Comparison of ENCODE assay signal across 22 cellular contexts in genomic region chr2:167186465-167186864, GRCh38.
"Had no signal": no experiment of that assay in that cellular context is flagged by ENCODE, and none has a peak within 500 bp of the region (broad histone marks: within the 10 kb centered on the region; RNA-seq: fewer than 3 reads in every experiment).

No MANE protein-coding gene starts in this region.

- H3K36me3 Mint-ChIP-seq: naive thymus-derived CD4-positive, alpha-beta T cell; stimulated activated memory B cell treated with anti-CD40 and anti-IgM and Interleukin-4, amounts not matched to agents 10 μg/mL and 1 μg/mL and 100 μg/mL, for 72 hours had no signal

- H3K27me3 ChIP-seq: dorsolateral prefrontal cortex, heart right ventricle, sigmoid colon, spleen, tibial nerve, upper lobe of left lung had no signal

- H3K4me3 Mint-ChIP-seq: naive thymus-derived CD4-positive, alpha-beta T cell; stimulated activated memory B cell treated with anti-CD40 and anti-IgM and Interleukin-4, amounts not matched to agents 10 μg/mL and 1 μg/mL and 100 μg/mL, for 72 hours had no signal

- H3K27ac Mint-ChIP-seq: naive thymus-derived CD4-positive, alpha-beta T cell; stimulated activated memory B cell treated with anti-CD40 and anti-IgM and Interleukin-4, amounts not matched to agents 10 μg/mL and 1 μg/mL and 100 μg/mL, for 72 hours had no signal

- H3K27me3 Mint-ChIP-seq: naive thymus-derived CD4-positive, alpha-beta T cell; stimulated activated memory B cell treated with anti-CD40 and anti-IgM and Interleukin-4, amounts not matched to agents 10 μg/mL and 1 μg/mL and 100 μg/mL, for 72 hours had no signal

- H3K9me3 ChIP-seq: heart right ventricle, prostate gland, sigmoid colon, spleen, thoracic aorta, tibial nerve, upper lobe of left lung had no signal

- DNase-seq: cerebellar nuclear complex; dorsolateral prefrontal cortex; effector CD4-positive, alpha-beta T cell; hippocampal formation; left colon; mesendoderm; midbrain; naive thymus-derived CD4-positive, alpha-beta T cell; nucleus accumbens; right cardiac atrium; sigmoid colon; stimulated activated CD4-positive, alpha-beta T cell treated with anti-CD3 and anti-CD28 coated beads, Interleukin-4, amount 100 ng/mL, for 4 hours; stimulated activated naive CD8-positive, alpha-beta T cell treated with anti-CD3 and anti-CD28 coated beads, Interleukin-15, Interleukin-2, amounts not matched to agents 100 U/mL and 50 U/mL, for 24 hours; upper lobe of left lung had no signal

- H3K9me3 Mint-ChIP-seq: naive thymus-derived CD4-positive, alpha-beta T cell; nephron; stimulated activated memory B cell treated with anti-CD40 and anti-IgM and Interleukin-4, amounts not matched to agents 10 μg/mL and 1 μg/mL and 100 μg/mL, for 72 hours had no signal

- H3K27ac ChIP-seq: prostate gland, skin epidermis, spleen, thoracic aorta, tibial nerve, upper lobe of left lung had no signal

- H3K4me1 ChIP-seq: prostate gland, spleen had no signal

- H3K4me3 ChIP-seq: dorsolateral prefrontal cortex, prostate gland, sigmoid colon, skin epidermis, spleen, thoracic aorta, tibial nerve, upper lobe of left lung had no signal

- ATAC-seq: naive thymus-derived CD4-positive, alpha-beta T cell; stimulated activated memory B cell treated with anti-CD40 and anti-IgM and Interleukin-4, amounts not matched to agents 10 μg/mL and 1 μg/mL and 100 μg/mL, for 72 hours; stimulated activated naive CD8-positive, alpha-beta T cell treated with anti-CD3 and anti-CD28 coated beads, Interleukin-15, Interleukin-2, amounts not matched to agents 100 U/mL and 50 U/mL, for 24 hours had no signal

- H3K36me3 ChIP-seq: heart right ventricle, prostate gland, sigmoid colon, spleen, thoracic aorta, tibial nerve, upper lobe of left lung had no signal

- H3K4me1 Mint-ChIP-seq: naive thymus-derived CD4-positive, alpha-beta T cell; stimulated activated memory B cell treated with anti-CD40 and anti-IgM and Interleukin-4, amounts not matched to agents 10 μg/mL and 1 μg/mL and 100 μg/mL, for 72 hours had no signal
